1 cellular context compared by ENCODE assay signal in genomic region chr1:53431725-53432306, GRCh38.
TF ChIP-seq lines count a peak whose summit lies in the region.

No MANE protein-coding gene starts in this region.

TF ChIP-seq in GM23338, 12 proteins besides CTCF, POLR2A, EP300 and RAD21 (continued from another document):
- TF ChIP-seq ZNF462 (CRISPR knock-in tag; IDR thresholded peaks at IDR 0.05) (no peak), ETS1 (IDR thresholded peaks at IDR 0.05) (no peak), STAT1 (IDR thresholded peaks at IDR 0.05; ENCODE audit: unreplicated experiment) (no peak)
